In the genomic region with DNA sequence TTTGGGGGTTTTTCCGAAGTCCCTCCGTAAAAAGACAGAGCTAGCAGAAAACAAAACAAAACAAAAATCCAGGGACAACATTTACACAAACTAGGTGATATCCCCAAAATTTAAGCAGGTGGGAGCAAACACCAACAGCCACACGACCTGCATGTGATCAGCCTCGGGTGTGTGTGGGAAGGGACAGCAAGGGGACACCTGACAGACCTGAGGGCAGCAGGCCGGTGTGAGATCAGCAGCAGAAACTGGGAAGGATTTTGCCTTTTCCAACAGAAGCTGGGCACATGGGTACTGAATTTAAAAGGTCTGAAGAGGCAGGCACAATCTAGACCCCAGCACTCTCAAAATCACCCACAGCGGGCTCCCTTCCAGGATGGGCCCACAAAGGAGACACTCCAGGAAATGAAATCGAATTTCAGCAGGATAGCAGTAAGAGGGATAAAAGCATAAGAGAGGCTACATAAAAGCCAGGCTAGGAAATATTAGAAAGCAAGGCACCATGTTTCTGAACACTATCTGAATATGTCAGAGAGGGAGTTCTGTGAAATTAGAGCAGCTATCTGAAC, we compare ENCODE assay signal across 17 cellular contexts. TPM values are rescaled to one million over a fixed set of nuclear protein-coding genes. Genes with fewer than 3 reads are reported as not detected.
A peak's percentile ranks its signal among the peaks of the same experiment; 100 is the strongest.
DNase-seq lines count a peak whose midpoint lies in the region; ATAC-seq and TF ChIP-seq lines count a peak whose summit lies in the region.
"Had no signal": no experiment of that assay in that cellular context is flagged by ENCODE, and none has a peak within 500 bp of the region (broad histone marks: within the 10 kb centered on the region; RNA-seq: fewer than 3 reads in every experiment).

No MANE protein-coding gene starts in this region.

- H3K36me3 Mint-ChIP-seq in activated CD4-positive, alpha-beta T cell treated with anti-CD3 and anti-CD28 coated beads for 36 hours (ENCODE audit: low read depth) = peaks cover 6% of the 10 kb centered on the region

- POLR2A ChIA-PET in activated CD4-positive, alpha-beta T cell treated with anti-CD3 and anti-CD28 coated beads for 36 hours (lab: Charles Lee) = no interaction called here

- 94 to 95% methylated on average over 7 of the region's 7 CpGs for WGBS in GM23248 (ENCODE audit: low coverage in 1 of 2, low lambda C conversion rate in 2 of 2, missing lambda C conversion rate in 2 of 2), 2 experiments
- WGBS in esophagus muscularis mucosa = 76% methylated on average over 7 of the region's 7 CpGs
- 82 to 88% (median 84%) methylated on average over 7 of the region's 7 CpGs for WGBS in psoas muscle, 3 donors

- H3K4me3 ChIP-seq in GM23248 (no peak overlapping the region), esophagus muscularis mucosa (no peak overlapping the region), psoas muscle (no peak overlapping the region)
- H3K4me3 ChIP-seq: lower lobe of right lung had no signal

- H2AFZ ChIP-seq in GM23248 = no peak overlapping the region

- 0 out of 2 replicates have a peak overlapping the region, but pooled peaks have one; percentile 19 for H3K9ac ChIP-seq in GM23248

- TF ChIP-seq CTCF in esophagus muscularis mucosa (IDR thresholded peaks at IDR 0.05) = no peak
- TF ChIP-seq CTCF in psoas muscle (IDR thresholded peaks at IDR 0.05) = no peak

- H3K27ac ChIP-seq in GM23248 = peak overlapping the region; percentile 2; the same call in 1 of the 2 replicates
- peak overlapping the region; percentile 22 to 83 (median 42) for H3K27ac ChIP-seq in esophagus muscularis mucosa (replicated peaks in 1 of 4)
- peak overlapping the region; percentile 21 for H3K27ac ChIP-seq in psoas muscle
- H3K27ac ChIP-seq: epithelial cell of prostate, lower lobe of right lung, WERI-Rb-1 had no signal

- CTCF ChIA-PET in activated CD4-positive, alpha-beta T cell treated with anti-CD3 and anti-CD28 coated beads for 36 hours (lab: Charles Lee) = interaction anchor here (0.9 to 1.4 kb wide), 3 partner anchors 52 to 132 kb away, joined by 3 to 5 read pairs (median 4); no protein-coding TSS in a partner anchor

- peaks cover 4% of the 10 kb centered on the region for H3K4me1 Mint-ChIP-seq in activated CD4-positive, alpha-beta T cell treated with anti-CD3 and anti-CD28 coated beads for 36 hours

- H3F3A ChIP-seq in GM23248 (ENCODE audit: insufficient read depth) = peaks cover 76% of the 10 kb centered on the region

- DNase-seq in GM23248 (no peak), NCI-H2029 treated with DMSO at 0.1 percent for 48 hours (lab: John Stamatoyannopoulos, UW) (peak; percentile 52), esophagus muscularis mucosa (ENCODE audit: extremely low spot score) (no peak), psoas muscle (no peak), AG08395 (ENCODE audit: low spot score) (no peak)
- DNase-seq in activated CD4-positive, alpha-beta T cell treated with anti-CD3 and anti-CD28 coated beads for 36 hours = no peak
- no peak for DNase-seq in stimulated activated CD4-positive, alpha-beta T cell treated with anti-CD3 and anti-CD28 coated beads, Interleukin-4, amount 100 ng/mL, for 4 hours
- DNase-seq in activated CD4-positive, alpha-beta T cell treated with anti-CD3 and anti-CD28 coated beads for 48 hours = no peak
- DNase-seq: cortex of kidney, GF-D8, H7, immature natural killer cell, lower lobe of right lung, WERI-Rb-1 had no signal

- no peak for TF ChIP-seq EP300 in esophagus muscularis mucosa (IDR thresholded peaks at IDR 0.05)

- H3K27me3 ChIP-seq in GM23248 (replicated peaks; ENCODE audit: insufficient read depth) = no peaks in the 10 kb centered on the region
- no peaks in the 10 kb centered on the region for H3K27me3 ChIP-seq in esophagus muscularis mucosa
- no peaks in the 10 kb centered on the region for H3K27me3 ChIP-seq in psoas muscle (ENCODE audit: insufficient read depth in 3 of 3, low read length in 2 of 3)

- 0 out of 2 replicates have a peak, but pooled peaks cover 6% of the 10 kb centered on the region for H4K20me1 ChIP-seq in GM23248 (ENCODE audit: insufficient read depth)

- H3K36me3 ChIP-seq in GM23248 (ENCODE audit: low read depth) (peaks cover 20% of the 10 kb centered on the region), esophagus muscularis mucosa (peaks cover 0 to 16% (median 9%) of the 10 kb centered on the region in 4 donors), psoas muscle (ENCODE audit: insufficient read depth in 1 of 2, low read depth in 1 of 2) (peaks cover 0 to 25% of the 10 kb centered on the region in 2 donors)

- H3K4me3 Mint-ChIP-seq in activated CD4-positive, alpha-beta T cell treated with anti-CD3 and anti-CD28 coated beads for 36 hours = no peak overlapping the region
- H3K4me3 Mint-ChIP-seq: B cell; immature natural killer cell; natural killer cell treated with Interleukin-12 subunit alpha and Interleukin-12 subunit beta and Interleukin-15 and Interleukin-18, amount 100 ng/mL, for 72 hours had no signal

- no peaks in the 10 kb centered on the region for H3K27me3 Mint-ChIP-seq in activated CD4-positive, alpha-beta T cell treated with anti-CD3 and anti-CD28 coated beads for 36 hours
- H3K27me3 Mint-ChIP-seq: B cell; natural killer cell treated with Interleukin-12 subunit alpha and Interleukin-12 subunit beta and Interleukin-15 and Interleukin-18, amount 100 ng/mL, for 72 hours had no signal

- peaks cover 44% of the 10 kb centered on the region for H3K4me1 ChIP-seq in GM23248 (ENCODE audit: insufficient read depth)
- H3K4me1 ChIP-seq in esophagus muscularis mucosa = peaks cover 47 to 80% (median 69%) of the 10 kb centered on the region in 4 donors
- peaks cover 51% of the 10 kb centered on the region for H3K4me1 ChIP-seq in psoas muscle

- H3K79me2 ChIP-seq in GM23248 (ENCODE audit: insufficient read depth) = peaks cover 100% of the 10 kb centered on the region

- H3K4me2 ChIP-seq in GM23248 (ENCODE audit: unreplicated experiment) = no peak overlapping the region

- in situ Hi-C loops in GM23248 (cut with MboI) = no loop called here

- H3K9me3 ChIP-seq in GM23248 (ENCODE audit: low read depth) (no peaks in the 10 kb centered on the region), esophagus muscularis mucosa (no peaks in the 10 kb centered on the region), psoas muscle (no peaks in the 10 kb centered on the region)
- H3K9me3 ChIP-seq: lower lobe of right lung had no signal

- intact Hi-C loops in esophagus muscularis mucosa (cut with DNase I) (no loop called here), psoas muscle (cut with DNase I) (loop anchor here in 1 of 2 donors (5.0 kb wide), 1 partner anchor 57 kb away; no protein-coding TSS in a partner anchor)
- intact Hi-C loops in activated CD4-positive, alpha-beta T cell treated with anti-CD3 and anti-CD28 coated beads for 36 hours (cut with DNase I, micrococcal nuclease) = no loop called here

- H3K9me3 Mint-ChIP-seq in activated CD4-positive, alpha-beta T cell treated with anti-CD3 and anti-CD28 coated beads for 36 hours (ENCODE audit: low read depth) = no peaks in the 10 kb centered on the region
- H3K9me3 Mint-ChIP-seq: immature natural killer cell; natural killer cell treated with Interleukin-12 subunit alpha and Interleukin-12 subunit beta and Interleukin-15 and Interleukin-18, amount 100 ng/mL, for 72 hours had no signal

- TF ChIP-seq POLR2A in esophagus muscularis mucosa (IDR thresholded peaks at IDR 0.05; ENCODE audit: low read depth) = no peak

- H3K9me2 ChIP-seq in GM23248 (ENCODE audit: insufficient read depth) = no peaks in the 10 kb centered on the region

- no peak for ATAC-seq in psoas muscle
- no peak for ATAC-seq in activated CD4-positive, alpha-beta T cell treated with anti-CD3 and anti-CD28 coated beads for 36 hours
- ATAC-seq: lower lobe of right lung; natural killer cell treated with Interleukin-12 subunit alpha and Interleukin-12 subunit beta and Interleukin-15 and Interleukin-18, amount 100 ng/mL, for 72 hours had no signal

- no peak overlapping the region for H3K27ac Mint-ChIP-seq in activated CD4-positive, alpha-beta T cell treated with anti-CD3 and anti-CD28 coated beads for 36 hours
- H3K27ac Mint-ChIP-seq: B cell; natural killer cell treated with Interleukin-12 subunit alpha and Interleukin-12 subunit beta and Interleukin-15 and Interleukin-18, amount 100 ng/mL, for 72 hours had no signal

RNA-seq across cellular contexts. Expression of gene SELPLG, which starts 36.5 kb away (rescaled TPM):
- 4.4 and 6.1 TPM in 2 replicates for total RNA-seq in GM23248 (2014; rRNA removed; shearing (Covaris generic))
- polyA plus RNA-seq in GM23248 (2016; fragmentation: Nextera tagmentation; extraction: Ambion mirVana) (6.2 and 6.7 TPM in 2 replicates), psoas muscle (1 to 10 TPM in 2 of 3 donors, under 1 TPM in 1; 0.62 to 3.8 (median 1.2) TPM)
- total RNA-seq in esophagus muscularis mucosa (10 to 100 TPM in 2 of 4 donors, 1 to 10 TPM in 2; 7.2 to 15.7 (median 10.0) TPM), psoas muscle (1 to 10 TPM; 1.5 to 2.3 (median 1.8) TPM)
- total RNA-seq in activated CD4-positive, alpha-beta T cell treated with anti-CD3 and anti-CD28 coated beads for 36 hours = 10 to 100 TPM; 31.0 to 36.9 TPM
